Comparison of ENCODE assay signal across 15 cellular contexts in genomic region chr3:88041005-88041404, GRCh38.
"Had no signal": no experiment of that assay in that cellular context is flagged by ENCODE, and none has a peak within 500 bp of the region (broad histone marks: within the 10 kb centered on the region; RNA-seq: fewer than 3 reads in every experiment).

No MANE protein-coding gene starts in this region.

- H3K36me3 ChIP-seq: colonic mucosa, neutrophil, sigmoid colon, stomach had no signal

- H3K27ac ChIP-seq: colonic mucosa, foreskin keratinocyte, neutrophil, sigmoid colon, skin epidermis, stomach had no signal

- ATAC-seq: foreskin keratinocyte; naive thymus-derived CD4-positive, alpha-beta T cell had no signal

- H3K4me3 ChIP-seq: colonic mucosa, sigmoid colon, skin epidermis, stomach had no signal

- H3K36me3 Mint-ChIP-seq: naive thymus-derived CD4-positive, alpha-beta T cell had no signal

- H3K4me1 ChIP-seq: colonic mucosa, foreskin keratinocyte, sigmoid colon, stomach had no signal

- H3K4me1 Mint-ChIP-seq: nephron progenitor cell had no signal

- H3K4me3 Mint-ChIP-seq: naive thymus-derived CD4-positive, alpha-beta T cell; nephron progenitor cell had no signal

- DNase-seq: colonic mucosa; dermis blood vessel endothelial cell; erythroblast; foreskin keratinocyte; kidney glomerular epithelial cell; naive thymus-derived CD4-positive, alpha-beta T cell; nephron progenitor cell; posterior cingulate gyrus; sigmoid colon; stimulated activated CD4-positive, alpha-beta T cell treated with anti-CD3 and anti-CD28 coated beads, Interleukin-2, amount 100 ng/mL, for 24 hours; stimulated activated naive CD4-positive, alpha-beta T cell; stomach; substantia nigra had no signal

- H3K27me3 ChIP-seq: colonic mucosa, foreskin keratinocyte, neutrophil, sigmoid colon, stomach had no signal

- H3K9me3 ChIP-seq: colonic mucosa, neutrophil, sigmoid colon had no signal

- H3K27ac Mint-ChIP-seq: naive thymus-derived CD4-positive, alpha-beta T cell; nephron progenitor cell had no signal
